8 cellular contexts compared by ENCODE assay signal in the genomic region with DNA sequence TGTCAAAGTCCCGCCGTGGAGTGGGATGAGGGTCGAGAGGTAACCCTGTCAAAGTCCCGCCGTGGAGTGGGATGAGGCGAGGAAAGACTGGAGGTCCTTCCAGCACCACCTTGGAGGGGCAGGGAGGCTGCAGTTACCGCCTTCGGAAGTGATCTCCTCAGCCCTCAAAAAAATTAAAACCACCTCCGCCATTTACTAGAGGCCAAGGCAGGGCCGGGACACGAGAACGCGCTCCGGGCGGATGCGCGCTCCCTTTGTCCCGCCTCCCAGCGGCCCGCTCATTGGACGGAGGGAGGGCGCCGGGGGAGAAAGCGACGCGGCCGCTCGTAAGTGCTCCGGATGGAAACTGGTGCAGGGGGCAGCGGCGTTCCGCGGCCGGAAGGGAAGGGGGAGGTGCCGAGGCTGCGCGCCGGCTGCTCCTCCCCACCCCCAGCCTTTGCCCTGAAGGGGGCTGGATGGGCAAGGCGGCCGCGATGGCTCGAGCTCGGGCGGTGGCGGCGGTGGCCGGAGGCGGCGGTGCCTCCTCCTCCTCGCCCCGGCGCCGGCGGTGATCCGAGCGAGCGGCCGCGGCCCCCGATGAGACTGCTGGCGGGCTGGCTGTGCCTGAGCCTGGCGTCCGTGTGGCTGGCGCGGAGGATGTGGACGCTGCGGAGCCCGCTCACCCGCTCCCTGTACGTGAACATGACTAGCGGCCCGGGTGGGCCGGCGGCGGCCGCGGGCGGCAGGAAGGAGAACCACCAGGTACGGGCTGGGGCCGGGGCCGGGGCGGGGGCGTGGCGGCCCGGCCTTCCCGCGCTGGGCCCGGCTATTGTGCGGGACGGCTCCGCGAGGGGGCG. TPM values are rescaled to one million over a fixed set of nuclear protein-coding genes. Genes with fewer than 3 reads are reported as not detected.
DNase-seq lines count a peak whose midpoint lies in the region; ATAC-seq and TF ChIP-seq lines count a peak whose summit lies in the region.

A gene (plus strand): TSS at position 420 of the 836 bp plus-strand sequence. CDS start 157 bp downstream, at position 577.

- H3K27me3 Mint-ChIP-seq in activated CD4-positive, alpha-beta T cell treated with anti-CD3 and anti-CD28 coated beads for 36 hours = no peaks in the 10 kb centered on the region

- peak; percentile 93 for TF ChIP-seq POLR2A in GM19099 (IDR thresholded peaks at IDR 0.05; ENCODE audit: extremely low read depth, insufficient read length, low read depth)

- H3K36me3 Mint-ChIP-seq in activated CD4-positive, alpha-beta T cell treated with anti-CD3 and anti-CD28 coated beads for 36 hours (ENCODE audit: low read depth) = no peaks in the 10 kb centered on the region

- intact Hi-C loops in activated CD4-positive, alpha-beta T cell treated with anti-CD3 and anti-CD28 coated beads for 36 hours (cut with DNase I, micrococcal nuclease) = loop anchor here (1.0 to 10.0 kb wide), 9 partner anchors 12 to 1550 kb away; a partner anchor contains a TSS

- CTCF ChIA-PET in activated CD4-positive, alpha-beta T cell treated with anti-CD3 and anti-CD28 coated beads for 36 hours (lab: Charles Lee) = interaction anchor here (0.7 to 2.3 kb wide), 3 partner anchors 15 to 62 kb away, joined by 3 to 8 read pairs (median 4); no protein-coding TSS in a partner anchor

- TF ChIP-seq CTCF in choroid plexus epithelial cell (conservative IDR thresholded peaks at IDR 0.05; ENCODE audit: low read depth, low read length) = no peak

- ATAC-seq in HG03432 (IDR thresholded peaks at IDR 0.05; ENCODE audit: unreplicated experiment) = peak; percentile 92
- ATAC-seq in activated CD4-positive, alpha-beta T cell treated with anti-CD3 and anti-CD28 coated beads for 36 hours = peak; percentile 95

- peak within 1 kb of the TSS; percentile 90 for H3K4me3 Mint-ChIP-seq in activated CD4-positive, alpha-beta T cell treated with anti-CD3 and anti-CD28 coated beads for 36 hours

- H3K27ac Mint-ChIP-seq in activated CD4-positive, alpha-beta T cell treated with anti-CD3 and anti-CD28 coated beads for 36 hours = peak within 1 kb of the TSS; percentile 96

- H3K9me3 Mint-ChIP-seq in activated CD4-positive, alpha-beta T cell treated with anti-CD3 and anti-CD28 coated beads for 36 hours (ENCODE audit: low read depth) = no peaks in the 10 kb centered on the region

- DNase-seq in AG20443 (ENCODE audit: low spot score) = peak; percentile 98
- DNase-seq in NCI-H510A (lab: John Stamatoyannopoulos, UW) = peak; percentile 95
- peak; percentile 97 for DNase-seq in activated CD4-positive, alpha-beta T cell treated with anti-CD3 and anti-CD28 coated beads for 36 hours
- peak; percentile 96 for DNase-seq in choroid plexus epithelial cell (ENCODE audit: low read depth)
- DNase-seq in kidney glomerular epithelial cell (lab: John Stamatoyannopoulos, UW) = peak; percentile 85
- peak; percentile 84 to 85 for DNase-seq in stimulated activated CD4-positive, alpha-beta T cell treated with anti-CD3 and anti-CD28 coated beads, Interleukin-1b, Interleukin-23, amount 100 ng/mL, for 1 hour (ENCODE audit: low read depth in 2 of 2)

- POLR2A ChIA-PET in activated CD4-positive, alpha-beta T cell treated with anti-CD3 and anti-CD28 coated beads for 36 hours (lab: Charles Lee) = no interaction called here

- H3K4me3 ChIP-seq in choroid plexus epithelial cell (ENCODE audit: low read depth, low read length) = peak within 1 kb of the TSS; percentile 93

- H3K4me1 Mint-ChIP-seq in activated CD4-positive, alpha-beta T cell treated with anti-CD3 and anti-CD28 coated beads for 36 hours = peaks cover 54% of the 10 kb centered on the region

RNA-seq across cellular contexts. Expression of the gene that starts here (rescaled TPM):
- 10 to 100 TPM; 78.3 to 98.0 TPM for total RNA-seq in activated CD4-positive, alpha-beta T cell treated with anti-CD3 and anti-CD28 coated beads for 36 hours

Comparison
In these comparisons a context has a peak if more than half of its experiments do, and no peak if none do; other contexts are left out.
1. Peak in every context shown above with its lines: DNase-seq, ATAC-seq and H3K4me3 ChIP-seq.